8 cellular contexts compared by ENCODE assay signal in genomic region chr20:5835870-5836269, GRCh38.
DNase-seq lines count a peak whose midpoint lies in the region; ATAC-seq and TF ChIP-seq lines count a peak whose summit lies in the region.

No MANE protein-coding gene starts in this region.

- no peak overlapping the region for H2BK20ac ChIP-seq in IMR-90 (ENCODE audit: low read depth, low read length)

- H3K4me3 ChIP-seq in BLaER1 treated with 17β-estradiol and CSF1 and Interleukin-3, amounts not matched to agents 10 nM and 100 nM = no peak overlapping the region
- H3K4me3 ChIP-seq in IMR-90 (ENCODE audit: insufficient read depth, low read depth, low read length) = no peak overlapping the region
- no peak overlapping the region for H3K4me3 ChIP-seq in mesenchymal stem cell (ENCODE audit: insufficient read depth in 1 of 2, low read depth in 1 of 2, low read length in 2 of 2)

- no peak for TF ChIP-seq CTCF in IMR-90 (conservative IDR thresholded peaks at IDR 0.05; ENCODE audit: low read depth, low read length)

- POLR2A ChIA-PET in IMR-90 (lab: Charles Lee; ENCODE audit: unreplicated experiment) = interaction anchor here (0.6 kb wide), 1 partner anchor 115 kb away, joined by 6 read pairs; no protein-coding TSS in a partner anchor

- TF ChIP-seq RAD21 in IMR-90 (IDR thresholded peaks at IDR 0.05; ENCODE audit: low read length) = no peak

- peaks cover 4 to 18% (median 12%) of the 10 kb centered on the region in 10 experiments; a peak in 17 of 20 replicates for H3K4me1 ChIP-seq in BLaER1 treated with 17β-estradiol and CSF1 and Interleukin-3, amounts not matched to agents 10 nM and 100 nM
- H3K4me1 ChIP-seq in IMR-90 (ENCODE audit: control insufficient read depth, insufficient read depth, low read length) (peaks cover 6% of the 10 kb centered on the region; the same call in 1 of the 2 replicates), mesenchymal stem cell (ENCODE audit: control insufficient read depth, insufficient read depth, low read depth, low read length) (peaks cover 8% of the 10 kb centered on the region)

- DNase-seq in IMR-90 = peak; percentile 57
- no peak for DNase-seq in central memory CD8-positive, alpha-beta T cell (ENCODE audit: low spot score in 2 of 2)
- peak; percentile 92 for DNase-seq in mesenchymal stem cell
- DNase-seq in NCI-H226 = no peak
- no peak for DNase-seq in amygdala (lab: John Stamatoyannopoulos, UW)

- H3K27me3 ChIP-seq in BLaER1 treated with 17β-estradiol and CSF1 and Interleukin-3, amounts not matched to agents 10 nM and 100 nM = no peaks in the 10 kb centered on the region
- no peaks in the 10 kb centered on the region for H3K27me3 ChIP-seq in IMR-90 (ENCODE audit: control insufficient read depth, insufficient read depth, low read length)
- H3K27me3 ChIP-seq in mesenchymal stem cell (ENCODE audit: control insufficient read depth in 1 of 2, insufficient read depth in 1 of 2, low read length in 2 of 2) = no peaks in the 10 kb centered on the region

- no peak overlapping the region for H3K18ac ChIP-seq in IMR-90 (ENCODE audit: low read depth, low read length)
- no peak overlapping the region for H3K18ac ChIP-seq in mesenchymal stem cell (ENCODE audit: low read depth in 1 of 2, low read length in 2 of 2)

- ATAC-seq in IMR-90 (ENCODE audit: low read depth) (peak; percentile 65), GM18498 (IDR thresholded peaks at IDR 0.05; ENCODE audit: unreplicated experiment) (no peak), HG03354 (IDR thresholded peaks at IDR 0.05; ENCODE audit: poor library complexity, severe bottlenecking, unreplicated experiment) (no peak)
- peak; percentile 87 for ATAC-seq in central memory CD8-positive, alpha-beta T cell (replicated peaks; ENCODE audit: extremely low read depth, poor library complexity, severe bottlenecking)

- peaks cover 0 to 5% (median 0%) of the 10 kb centered on the region in 11 experiments; a peak in 2 of 22 replicates for H3K9me3 ChIP-seq in BLaER1 treated with 17β-estradiol and CSF1 and Interleukin-3, amounts not matched to agents 10 nM and 100 nM (replicated peaks in 1 of 11)
- H3K9me3 ChIP-seq in IMR-90 (ENCODE audit: control insufficient read depth, insufficient read depth, low read length) = no peaks in the 10 kb centered on the region
- no peaks in the 10 kb centered on the region for H3K9me3 ChIP-seq in mesenchymal stem cell (ENCODE audit: control insufficient read depth, low read length)

- peaks cover 14% of the 10 kb centered on the region for H3K36me3 Mint-ChIP-seq in central memory CD8-positive, alpha-beta T cell (ENCODE audit: insufficient read depth)

- H3K27me3 Mint-ChIP-seq in central memory CD8-positive, alpha-beta T cell = no peaks in the 10 kb centered on the region

- in situ Hi-C loops in IMR-90 (cut with MboI; ENCODE audit: low sequenced_read_pairs) = no loop called here

- H3K4me2 ChIP-seq in BLaER1 treated with 17β-estradiol and CSF1 and Interleukin-3, amounts not matched to agents 10 nM and 100 nM = peak overlapping the region in 9 of 11 experiments; percentile 3 to 55 (median 27); a peak in 12 of 22 replicates
- H3K4me2 ChIP-seq in IMR-90 (ENCODE audit: low read depth, low read length) (peak overlapping the region; percentile 13), mesenchymal stem cell (ENCODE audit: low read length, poor library complexity, severe bottlenecking) (no peak overlapping the region)

- 0 out of 22 replicates have a peak overlapping the region, but pooled peaks of 1 of the 11 experiments have one; percentile 34 for H3K9ac ChIP-seq in BLaER1 treated with 17β-estradiol and CSF1 and Interleukin-3, amounts not matched to agents 10 nM and 100 nM
- H3K9ac ChIP-seq in IMR-90 (ENCODE audit: low read depth, low read length) = no peak overlapping the region
- H3K9ac ChIP-seq in mesenchymal stem cell (ENCODE audit: low read length) = peak overlapping the region; percentile 88

- H3K23ac ChIP-seq in IMR-90 (ENCODE audit: low read depth, low read length) (no peak overlapping the region), mesenchymal stem cell (ENCODE audit: low read length in 2 of 2) (no peak overlapping the region)

- no peak overlapping the region for H2BK120ac ChIP-seq in IMR-90 (ENCODE audit: low read depth, low read length)
- no peak overlapping the region for H2BK120ac ChIP-seq in mesenchymal stem cell (ENCODE audit: low read depth, low read length)

- intact Hi-C loops in IMR-90 (cut with micrococcal nuclease) = no loop called here

- H3K4ac ChIP-seq in IMR-90 (ENCODE audit: low read depth, low read length) (no peak overlapping the region), mesenchymal stem cell (ENCODE audit: low read depth in 1 of 2, low read length in 2 of 2) (no peak overlapping the region)

- no TSS peak for BruUV-seq in IMR-90 (replicated peaks; lab: Mats Ljungman, UMichigan)

- H4K5ac ChIP-seq in IMR-90 (ENCODE audit: low read depth, low read length) = no peak overlapping the region

- H2AK9ac ChIP-seq in IMR-90 (replicated peaks; ENCODE audit: low read depth, low read length, poor library complexity) = no peak overlapping the region

- no peak overlapping the region for H3K56ac ChIP-seq in IMR-90 (ENCODE audit: extremely low read depth, insufficient read depth, low read length)

- H2AK5ac ChIP-seq in IMR-90 (ENCODE audit: low read depth, low read length) (no peak overlapping the region), mesenchymal stem cell (ENCODE audit: low read length, severe bottlenecking) (no peak overlapping the region)

- H3K36me3 ChIP-seq in BLaER1 treated with 17β-estradiol and CSF1 and Interleukin-3, amounts not matched to agents 10 nM and 100 nM = peaks cover 0 to 16% (median 6%) of the 10 kb centered on the region in 11 experiments; a peak in 5 of 22 replicates
- no peaks in the 10 kb centered on the region for H3K36me3 ChIP-seq in IMR-90 (ENCODE audit: control insufficient read depth, insufficient read depth, low read length)
- no peaks in the 10 kb centered on the region for H3K36me3 ChIP-seq in mesenchymal stem cell (ENCODE audit: control insufficient read depth in 1 of 2, insufficient read depth in 2 of 2, low read depth in 1 of 2, low read length in 2 of 2)

- CTCF ChIA-PET in IMR-90 (lab: Yijun Ruan, JAX) = no interaction called here

- H4K91ac ChIP-seq in IMR-90 (ENCODE audit: insufficient read depth, low read depth, low read length) = no peak overlapping the region
- no peak overlapping the region for H4K91ac ChIP-seq in mesenchymal stem cell (ENCODE audit: low read length)

- TF ChIP-seq POLR2A in IMR-90 (IDR thresholded peaks at IDR 0.05; ENCODE audit: low read depth, low read length) = no peak

- H3K4me3 Mint-ChIP-seq in central memory CD8-positive, alpha-beta T cell = peak overlapping the region; percentile 35

- no peak overlapping the region for H2BK12ac ChIP-seq in mesenchymal stem cell (ENCODE audit: low read length in 2 of 2)

- peak overlapping the region in 1 of 11 experiments; percentile 29; a peak in 2 of 22 replicates for H3K27ac ChIP-seq in BLaER1 treated with 17β-estradiol and CSF1 and Interleukin-3, amounts not matched to agents 10 nM and 100 nM
- H3K27ac ChIP-seq in IMR-90 (ENCODE audit: insufficient read depth, low read length) = no peak overlapping the region
- H3K27ac ChIP-seq in mesenchymal stem cell (ENCODE audit: low read length, poor library complexity, severe bottlenecking) = no peak overlapping the region

- H2AFZ ChIP-seq in IMR-90 (replicated peaks; ENCODE audit: low read length, poor library complexity) (no peak overlapping the region), mesenchymal stem cell (ENCODE audit: low read depth, low read length) (no peak overlapping the region)

- WGBS in IMR-90 (ENCODE audit: extremely low coverage in 2 of 2, insufficient read length in 1 of 2), 2 experiments = no CpG with 5 or more reads among the region's 4 CpGs
- 100% methylated on average over 1 of the region's 4 CpGs for WGBS in mesenchymal stem cell

- H3K14ac ChIP-seq in IMR-90 (replicated peaks; ENCODE audit: low read depth, low read length) (no peak overlapping the region), mesenchymal stem cell (ENCODE audit: low read length in 2 of 2) (no peak overlapping the region)

- peak overlapping the region; percentile 90 for H3K27ac Mint-ChIP-seq in central memory CD8-positive, alpha-beta T cell (ENCODE audit: low read depth)

- H4K20me1 ChIP-seq in BLaER1 treated with 17β-estradiol and CSF1 and Interleukin-3, amounts not matched to agents 10 nM and 100 nM = no peaks in the 10 kb centered on the region
- no peaks in the 10 kb centered on the region for H4K20me1 ChIP-seq in IMR-90 (ENCODE audit: insufficient read depth, low read length)

- peaks cover 5% of the 10 kb centered on the region; the same call in 1 of the 2 replicates for H3K9me1 ChIP-seq in IMR-90 (ENCODE audit: insufficient read depth, low read length)

- H4K8ac ChIP-seq in IMR-90 (ENCODE audit: low read depth in 2 of 2, low read length in 2 of 2) (no peak overlapping the region), mesenchymal stem cell (ENCODE audit: low read length) (no peak overlapping the region)

- peaks cover 35% of the 10 kb centered on the region for H3K4me1 Mint-ChIP-seq in central memory CD8-positive, alpha-beta T cell

- peaks cover 8% of the 10 kb centered on the region for H3K9me3 Mint-ChIP-seq in central memory CD8-positive, alpha-beta T cell

- no peak overlapping the region for H2BK15ac ChIP-seq in IMR-90 (ENCODE audit: low read depth, low read length)
- no peak overlapping the region for H2BK15ac ChIP-seq in mesenchymal stem cell (ENCODE audit: low read depth, poor library complexity, severe bottlenecking)

- H3K79me1 ChIP-seq in IMR-90 (ENCODE audit: low read depth in 1 of 2, low read length in 2 of 2) = no peaks in the 10 kb centered on the region
- no peaks in the 10 kb centered on the region for H3K79me1 ChIP-seq in mesenchymal stem cell (replicated peaks; ENCODE audit: low read length, poor library complexity, severe bottlenecking)

- dilution Hi-C loops in IMR-90 (cut with HindIII; ENCODE audit: low sequenced_read_pairs, unreplicated experiment) = no loop called here

- H2BK5ac ChIP-seq in IMR-90 (ENCODE audit: low read depth, low read length, poor library complexity, severe bottlenecking) (no peak overlapping the region), mesenchymal stem cell (ENCODE audit: low read depth, low read length, poor library complexity, severe bottlenecking) (no peak overlapping the region)

TF ChIP-seq in IMR-90, 13 proteins besides CTCF, POLR2A, EP300 and RAD21 (continues in another document):
- TF ChIP-seq FOS (IDR thresholded peaks at IDR 0.05; ENCODE audit: low read depth, low read length) = no peak
- TF ChIP-seq USF2 (IDR thresholded peaks at IDR 0.05; ENCODE audit: low read depth, low read length) = no peak
- TF ChIP-seq MAFK (IDR thresholded peaks at IDR 0.05; ENCODE audit: low read depth, low read length) = no peak
- TF ChIP-seq NFE2L2 (IDR thresholded peaks at IDR 0.05; ENCODE audit: low read depth, low read length) = no peak
- TF ChIP-seq CHD1 (IDR thresholded peaks at IDR 0.05; ENCODE audit: low read depth, low read length) = no peak

Comparison
In these comparisons a context has a peak if more than half of its experiments do, and no peak if none do; other contexts are left out.
1. ATAC-seq: peak in IMR-90 (single experiment) and central memory CD8-positive, alpha-beta T cell (single experiment); none in GM18498 (single experiment) and HG03354 (single experiment).
2. DNase-seq: peak in IMR-90 (single experiment) and mesenchymal stem cell (single experiment); none in central memory CD8-positive, alpha-beta T cell (0 of 2), NCI-H226 (single experiment) and amygdala (0 of 56).